24 cellular contexts compared by ENCODE assay signal in the genomic region with DNA sequence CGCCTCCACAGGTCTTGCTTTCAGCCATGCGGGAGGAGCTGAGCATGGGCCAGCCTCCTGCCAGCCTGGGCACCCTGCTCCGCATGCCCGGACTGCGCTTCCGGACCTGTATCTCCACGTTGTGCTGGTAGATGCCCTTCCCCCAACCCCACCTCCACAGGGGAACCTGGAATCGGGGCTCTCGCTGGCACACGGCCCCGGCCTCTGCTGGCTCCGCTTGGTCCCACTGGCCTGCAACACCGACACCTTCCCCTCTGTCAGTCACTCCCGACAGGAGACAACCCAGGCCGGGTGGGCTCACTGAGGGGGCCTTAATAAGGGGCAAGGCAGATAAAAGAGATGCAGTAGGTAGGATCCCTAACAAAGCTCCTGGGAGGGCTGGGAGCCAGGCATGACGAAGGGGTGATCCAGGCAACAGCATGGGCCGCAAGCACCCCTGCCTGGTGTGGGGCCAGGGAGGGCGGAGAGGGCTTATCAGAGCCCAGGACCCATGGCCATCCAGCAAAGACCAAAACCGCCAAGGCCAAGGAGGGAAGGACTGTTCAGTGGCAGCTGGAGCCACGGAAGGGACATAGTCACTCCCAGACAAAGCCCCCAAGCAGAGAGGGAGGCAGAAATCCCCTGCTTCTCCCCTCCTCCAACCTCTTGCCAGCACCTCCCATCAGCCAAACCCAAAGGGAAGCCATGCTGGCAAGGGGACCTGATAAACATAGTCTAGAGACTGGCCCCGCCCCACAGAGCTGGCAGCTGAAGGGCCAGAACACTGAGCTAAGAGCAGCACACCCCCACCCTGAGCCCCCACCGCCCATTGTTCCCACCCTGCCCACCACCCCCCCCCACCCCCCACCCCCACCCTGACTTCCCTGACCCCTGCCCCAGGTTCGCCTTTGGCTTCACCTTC. TPM values are rescaled to one million over a fixed set of nuclear protein-coding genes. Genes with fewer than 3 reads are reported as not detected.
DNase-seq lines count a peak whose midpoint lies in the region; ATAC-seq and TF ChIP-seq lines count a peak whose summit lies in the region.
"Had no signal": no experiment of that assay in that cellular context is flagged by ENCODE, and none has a peak within 500 bp of the region (broad histone marks: within the 10 kb centered on the region; RNA-seq: fewer than 3 reads in every experiment).

No MANE protein-coding gene starts in this region.

- POLR2A ChIA-PET in activated CD4-positive, alpha-beta memory T cell treated with anti-CD3 and anti-CD28 coated beads for 36 hours (lab: Charles Lee) = no interaction called here

- peaks cover 2% of the 10 kb centered on the region for H3K27me3 Mint-ChIP-seq in chondrocyte (ENCODE audit: low read depth)
- H3K27me3 Mint-ChIP-seq in activated CD4-positive, alpha-beta memory T cell treated with anti-CD3 and anti-CD28 coated beads for 36 hours = no peaks in the 10 kb centered on the region
- H3K27me3 Mint-ChIP-seq: CD4-positive, alpha-beta T cell had no signal

- H3K27me3 ChIP-seq in sigmoid colon = no peaks in the 10 kb centered on the region
- H3K27me3 ChIP-seq: Peyer's patch had no signal

- no peaks in the 10 kb centered on the region for H3K36me3 Mint-ChIP-seq in chondrocyte (ENCODE audit: low read depth)
- H3K36me3 Mint-ChIP-seq in activated CD4-positive, alpha-beta memory T cell treated with anti-CD3 and anti-CD28 coated beads for 36 hours = no peaks in the 10 kb centered on the region

- ATAC-seq in left ventricle myocardium superior (no peak), mucosa of descending colon (no peak)

- H3K9me3 ChIP-seq in mucosa of descending colon = no peaks in the 10 kb centered on the region
- H3K9me3 ChIP-seq in sigmoid colon = no peaks in the 10 kb centered on the region
- H3K9me3 ChIP-seq: Peyer's patch had no signal

- H3K4me3 Mint-ChIP-seq in chondrocyte (ENCODE audit: unreplicated experiment) = no peak overlapping the region
- no peak overlapping the region for H3K4me3 Mint-ChIP-seq in activated CD4-positive, alpha-beta memory T cell treated with anti-CD3 and anti-CD28 coated beads for 36 hours
- H3K4me3 Mint-ChIP-seq: CD4-positive, alpha-beta T cell; H9; HFFc6 had no signal

- H3K4me1 ChIP-seq in mucosa of descending colon (ENCODE audit: low read depth) = no peaks in the 10 kb centered on the region
- no peaks in the 10 kb centered on the region for H3K4me1 ChIP-seq in sigmoid colon
- H3K4me1 ChIP-seq: Peyer's patch had no signal

- intact Hi-C loops in left ventricle myocardium superior (cut with micrococcal nuclease) = no loop called here
- intact Hi-C loops in cardiac septum (cut with DNase I) = no loop called here
- intact Hi-C loops in mucosa of descending colon (cut with DNase I, micrococcal nuclease) = no loop called here
- intact Hi-C loops in activated CD4-positive, alpha-beta memory T cell treated with anti-CD3 and anti-CD28 coated beads for 36 hours (cut with micrococcal nuclease) = no loop called here
- intact Hi-C loops in sigmoid colon (cut with DNase I) = no loop called here

- TF ChIP-seq EP300 in sigmoid colon (IDR thresholded peaks at IDR 0.05) = no peak

- TF ChIP-seq CTCF in chondrocyte (IDR thresholded peaks at IDR 0.05) (no peak), mucosa of descending colon (IDR thresholded peaks at IDR 0.05) (no peak), sigmoid colon (IDR thresholded peaks at IDR 0.05) (no peak)

- H3K27ac ChIP-seq in sigmoid colon = no peak overlapping the region
- H3K27ac ChIP-seq: Peyer's patch had no signal

- H3K4me3 ChIP-seq in mucosa of descending colon (no peak overlapping the region), sigmoid colon (no peak overlapping the region)
- H3K4me3 ChIP-seq: Peyer's patch had no signal

- no peaks in the 10 kb centered on the region for H3K4me1 Mint-ChIP-seq in chondrocyte (ENCODE audit: low read depth)
- no peaks in the 10 kb centered on the region for H3K4me1 Mint-ChIP-seq in activated CD4-positive, alpha-beta memory T cell treated with anti-CD3 and anti-CD28 coated beads for 36 hours (ENCODE audit: low read depth)
- H3K4me1 Mint-ChIP-seq: H9 had no signal

- H3K9me3 Mint-ChIP-seq in chondrocyte (ENCODE audit: low read depth) = no peaks in the 10 kb centered on the region
- no peaks in the 10 kb centered on the region for H3K9me3 Mint-ChIP-seq in activated CD4-positive, alpha-beta memory T cell treated with anti-CD3 and anti-CD28 coated beads for 36 hours
- H3K9me3 Mint-ChIP-seq: CD4-positive, alpha-beta T cell; HFFc6 had no signal

- H3K27ac Mint-ChIP-seq in chondrocyte (ENCODE audit: unreplicated experiment) = no peak overlapping the region
- no peak overlapping the region for H3K27ac Mint-ChIP-seq in activated CD4-positive, alpha-beta memory T cell treated with anti-CD3 and anti-CD28 coated beads for 36 hours
- H3K27ac Mint-ChIP-seq: CD4-positive, alpha-beta T cell; H9; HFFc6 had no signal

- CTCF ChIA-PET in activated CD4-positive, alpha-beta memory T cell treated with anti-CD3 and anti-CD28 coated beads for 36 hours (lab: Charles Lee) = no interaction called here

- no peaks in the 10 kb centered on the region for H3K36me3 ChIP-seq in mucosa of descending colon (ENCODE audit: low read depth)
- no peaks in the 10 kb centered on the region for H3K36me3 ChIP-seq in sigmoid colon
- H3K36me3 ChIP-seq: Peyer's patch had no signal

- peak; percentile 19 for DNase-seq in left ventricle myocardium superior
- DNase-seq in cardiac septum (ENCODE audit: low spot score) = no peak
- DNase-seq in chondrocyte (ENCODE audit: low spot score) = peak; percentile 58
- DNase-seq in mucosa of descending colon = peak in 2 of 3 donors; percentile 11 to 36
- DNase-seq in A172 (ENCODE audit: low spot score) = no peak
- DNase-seq in activated CD4-positive, alpha-beta memory T cell treated with anti-CD3 and anti-CD28 coated beads for 36 hours = no peak
- DNase-seq in sigmoid colon = no peak
- DNase-seq: CD4-positive, alpha-beta T cell; COR-L47; DMS79; H9; HFFc6; Kasumi-1; NCI-H1417; NCI-H1694 treated with DMSO at 0.1 percent for 48 hours; NCI-H2081 treated with DMSO at 0.1 percent for 48 hours; NCI-H446; NCI-H526 had no signal

- no peak for TF ChIP-seq POLR2A in sigmoid colon (IDR thresholded peaks at IDR 0.05)

- 88 to 90% methylated on average over 23 of the region's 23 CpGs for WGBS in sigmoid colon, 2 donors

RNA-seq across cellular contexts. Expression of a gene that starts 8.0 kb away (rescaled TPM):
- not detected for total RNA-seq in left ventricle myocardium superior
- total RNA-seq in cardiac septum = not detected
- total RNA-seq in chondrocyte = not detected in 3 replicates
- total RNA-seq in mucosa of descending colon = not detected
- total RNA-seq in A172 (2014; rRNA removed; shearing (Covaris generic)) = not detected in 2 replicates
- total RNA-seq in activated CD4-positive, alpha-beta memory T cell treated with anti-CD3 and anti-CD28 coated beads for 36 hours = not detected
- total RNA-seq in sigmoid colon = not detected
- polyA plus RNA-seq in sigmoid colon = not detected
- total RNA-seq: A673; CD4-positive, alpha-beta T cell; H9; HFFc6; MCF 10A; OCI-LY7; Peyer's patch; SK-MEL-5 had no signal
- polyA plus RNA-seq: BJ had no signal

RNA-seq across cellular contexts. Expression of a gene that starts 43.3 kb away (rescaled TPM):
- total RNA-seq in left ventricle myocardium superior (not detected), cardiac septum (not detected), chondrocyte (0.15 TPM in 1 of 3 replicates, not detected in the others), mucosa of descending colon (under 1 TPM in 1 of 3 donors, not detected in 2; 0.20 TPM), sigmoid colon (not detected)
- 4.7 TPM in 1 of 2 replicates, not detected in the other for total RNA-seq in A172 (2014; rRNA removed; shearing (Covaris generic))
- not detected for total RNA-seq in activated CD4-positive, alpha-beta memory T cell treated with anti-CD3 and anti-CD28 coated beads for 36 hours
- under 1 TPM in 2 of 3 donors, not detected in 1; 0.04 to 0.46 TPM for polyA plus RNA-seq in sigmoid colon
- total RNA-seq: A673; CD4-positive, alpha-beta T cell; H9; HFFc6; MCF 10A; Peyer's patch; SK-MEL-5 had no signal
- polyA plus RNA-seq: BJ had no signal

Comparison
In these comparisons a context has a peak if more than half of its experiments do, and no peak if none do; other contexts are left out.
1. DNase-seq: peak in left ventricle myocardium superior (single experiment), chondrocyte (single experiment) and mucosa of descending colon (2 of 3); none in cardiac septum (single experiment), A172 (single experiment), activated CD4-positive, alpha-beta memory T cell treated with anti-CD3 and anti-CD28 coated beads for 36 hours (single experiment) and sigmoid colon (single experiment).